Comparison of ENCODE assay signal across 1 cellular context in the genomic region with DNA sequence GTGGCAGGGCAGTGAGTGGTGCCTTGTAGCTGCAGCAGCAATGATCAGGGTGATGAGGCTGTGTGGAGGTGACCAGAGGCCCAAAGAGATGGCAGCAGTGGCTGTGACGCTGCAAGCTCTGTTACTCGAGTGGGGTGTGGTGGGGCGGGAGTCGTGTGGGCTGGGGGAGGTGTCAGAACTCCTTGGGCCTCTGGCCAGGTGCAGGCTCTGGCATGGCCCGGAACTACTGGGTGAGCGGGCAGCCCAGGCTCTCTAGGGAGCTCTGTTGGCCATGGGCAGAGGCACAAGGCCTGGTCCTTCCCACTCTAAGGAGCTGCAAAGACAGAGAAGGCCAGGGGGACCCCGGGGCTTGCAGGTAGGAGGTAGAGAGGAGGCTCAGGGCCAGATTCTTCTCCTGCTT.
TF ChIP-seq lines count a peak whose summit lies in the region.

No MANE protein-coding gene starts in this region.

TF ChIP-seq in HEK293T, 16 proteins besides CTCF, POLR2A, EP300 and RAD21 (continued from another document):
- no peak for TF ChIP-seq HDGF (IDR thresholded peaks at IDR 0.05; ENCODE audit: borderline replicate concordance)
TF ChIP-seq in HEK293T: peak in this region for 0.
